In genomic region chr5:76607353-76607871, GRCh38 we compare ENCODE assay signal across 1 cellular context.
TF ChIP-seq lines count a peak whose summit lies in the region.

No MANE protein-coding gene starts in this region.

TF ChIP-seq in SK-N-SH treated with all-trans-retinoic acid at 6 μM for 48 hours, 23 proteins besides CTCF, POLR2A, EP300 and RAD21 (continued from another document):
- TF ChIP-seq CSRNP3 (CRISPR knock-in tag; IDR thresholded peaks at IDR 0.05) (no peak), SNAI2 (CRISPR knock-in tag; IDR thresholded peaks at IDR 0.05) (no peak), ZNF565 (CRISPR knock-in tag; conservative IDR thresholded peaks at IDR 0.05; ENCODE audit: low read depth) (no peak)
